23 cellular contexts compared by ENCODE assay signal in the genomic region with DNA sequence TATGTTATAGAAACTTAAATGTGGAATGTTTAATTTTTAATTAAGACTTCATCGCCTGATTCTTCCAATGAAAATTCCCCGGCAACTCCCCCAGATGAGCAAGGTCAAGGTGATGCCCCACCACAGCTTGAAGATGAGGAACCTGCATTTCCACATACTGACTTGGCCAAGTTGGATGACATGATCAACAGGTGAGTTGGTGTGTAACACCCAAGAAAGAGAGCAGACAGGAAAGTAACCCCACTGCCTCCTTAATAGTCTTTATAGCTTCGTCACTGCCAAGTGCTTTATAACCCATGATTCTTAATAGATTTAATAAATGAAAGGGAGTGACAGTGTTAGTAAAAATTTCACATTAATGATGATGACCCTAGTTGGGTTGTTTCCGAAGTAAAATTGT. TPM values are rescaled to one million over a fixed set of nuclear protein-coding genes. Genes with fewer than 3 reads are reported as not detected.
A peak's percentile ranks its signal among the peaks of the same experiment; 100 is the strongest.
DNase-seq lines count a peak whose midpoint lies in the region; ATAC-seq and TF ChIP-seq lines count a peak whose summit lies in the region.
"Had no signal": no experiment of that assay in that cellular context is flagged by ENCODE, and none has a peak within 500 bp of the region (broad histone marks: within the 10 kb centered on the region; RNA-seq: fewer than 3 reads in every experiment).

No MANE protein-coding gene starts in this region.

- H3K9ac ChIP-seq in OCI-LY3 (ENCODE audit: low read length), result no peak overlapping the region
- H3K9ac ChIP-seq: BLaER1 treated with 17β-estradiol and CSF1 and Interleukin-3, amounts not matched to agents 10 nM and 100 nM had no signal

- H3K9me3 Mint-ChIP-seq in activated naive CD8-positive, alpha-beta T cell (ENCODE audit: low read depth), result no peaks in the 10 kb centered on the region
- no peaks in the 10 kb centered on the region for H3K9me3 Mint-ChIP-seq in activated naive CD8-positive, alpha-beta T cell treated with anti-CD3 and anti-CD28 coated beads for 36 hours
- no peaks in the 10 kb centered on the region for H3K9me3 Mint-ChIP-seq in CD4-positive, alpha-beta T cell
- H3K9me3 Mint-ChIP-seq: CD4-positive, alpha-beta memory T cell; CD8-positive, alpha-beta memory T cell had no signal

- H3K4me3 Mint-ChIP-seq in activated naive CD8-positive, alpha-beta T cell, result no peak overlapping the region
- no peak overlapping the region for H3K4me3 Mint-ChIP-seq in activated naive CD8-positive, alpha-beta T cell treated with anti-CD3 and anti-CD28 coated beads for 36 hours
- peak overlapping the region; percentile 30 for H3K4me3 Mint-ChIP-seq in CD4-positive, alpha-beta T cell
- H3K4me3 Mint-ChIP-seq: B cell; CD4-positive, alpha-beta memory T cell had no signal

- H3K4me1 ChIP-seq in OCI-LY3 (ENCODE audit: low read length) (peaks cover 66% of the 10 kb centered on the region), vagina (peaks cover 6% of the 10 kb centered on the region)

- H4K20me1 ChIP-seq in OCI-LY3 (ENCODE audit: insufficient read depth, low read length), result peaks cover 31% of the 10 kb centered on the region

- no peak overlapping the region for H3K27ac ChIP-seq in CD4-positive, alpha-beta T cell (ENCODE audit: low read depth, low read length)
- H3K27ac ChIP-seq in OCI-LY3 (ENCODE audit: low read length), result no peak overlapping the region
- H3K27ac ChIP-seq in vagina, result no peak overlapping the region
- H3K27ac ChIP-seq: 22Rv1; A549; BLaER1 treated with 17β-estradiol and CSF1 and Interleukin-3, amounts not matched to agents 10 nM and 100 nM; C4-2B had no signal

- H3K36me3 ChIP-seq in OCI-LY3 (replicated peaks; ENCODE audit: low read depth, low read length) (peaks cover 29% of the 10 kb centered on the region), vagina (peaks cover 0 to 17% of the 10 kb centered on the region in 2 donors)

- no peak for TF ChIP-seq POLR2A in vagina (IDR thresholded peaks at IDR 0.05)

- peaks cover 85% of the 10 kb centered on the region for H3K79me2 ChIP-seq in OCI-LY3 (ENCODE audit: low read length)

- H3K4me3 ChIP-seq in OCI-LY3 (ENCODE audit: low read length) (no peak overlapping the region), vagina (no peak overlapping the region)
- H3K4me3 ChIP-seq: A549; BLaER1 treated with 17β-estradiol and CSF1 and Interleukin-3, amounts not matched to agents 10 nM and 100 nM; GM12878 had no signal

- CTCF ChIA-PET in CD4-positive, alpha-beta T cell (lab: Charles Lee), result interaction anchor here (0.8 kb wide), 1 partner anchor 15 kb away, joined by 3 read pairs; no protein-coding TSS in a partner anchor

- intact Hi-C loops in CD4-positive, alpha-beta T cell (cut with DNase I, micrococcal nuclease), result no loop called here
- intact Hi-C loops in vagina (cut with DNase I), result no loop called here

- H3K9me3 ChIP-seq in CD4-positive, alpha-beta T cell (ENCODE audit: control insufficient read depth, low read length), result no peaks in the 10 kb centered on the region
- H3K9me3 ChIP-seq in OCI-LY3 (ENCODE audit: insufficient read depth, low read length), result no peaks in the 10 kb centered on the region
- no peaks in the 10 kb centered on the region for H3K9me3 ChIP-seq in vagina
- H3K9me3 ChIP-seq: A549; BLaER1 treated with 17β-estradiol and CSF1 and Interleukin-3, amounts not matched to agents 10 nM and 100 nM had no signal

- H3K27me3 Mint-ChIP-seq in activated naive CD8-positive, alpha-beta T cell, result no peaks in the 10 kb centered on the region
- H3K27me3 Mint-ChIP-seq in activated naive CD8-positive, alpha-beta T cell treated with anti-CD3 and anti-CD28 coated beads for 36 hours, result no peaks in the 10 kb centered on the region
- no peaks in the 10 kb centered on the region for H3K27me3 Mint-ChIP-seq in CD4-positive, alpha-beta T cell
- H3K27me3 Mint-ChIP-seq: B cell; CD4-positive, alpha-beta memory T cell; CD8-positive, alpha-beta memory T cell had no signal

- POLR2A ChIA-PET in CD4-positive, alpha-beta T cell (lab: Charles Lee), result interaction anchor here (1.7 kb wide), 1 partner anchor 14 kb away, joined by 4 read pairs; no protein-coding TSS in a partner anchor

- H3K36me3 Mint-ChIP-seq in activated naive CD8-positive, alpha-beta T cell, result no peaks in the 10 kb centered on the region
- peaks cover 12% of the 10 kb centered on the region for H3K36me3 Mint-ChIP-seq in activated naive CD8-positive, alpha-beta T cell treated with anti-CD3 and anti-CD28 coated beads for 36 hours
- H3K36me3 Mint-ChIP-seq in CD4-positive, alpha-beta T cell (ENCODE audit: low read depth), result peaks cover 59% of the 10 kb centered on the region

- no peak for ATAC-seq in CD4-positive, alpha-beta T cell (ENCODE audit: poor library complexity)
- ATAC-seq: A549, GM12878 had no signal

- H3K4me1 Mint-ChIP-seq in activated naive CD8-positive, alpha-beta T cell (ENCODE audit: low read depth), result peaks cover 32% of the 10 kb centered on the region
- peaks cover 22% of the 10 kb centered on the region for H3K4me1 Mint-ChIP-seq in activated naive CD8-positive, alpha-beta T cell treated with anti-CD3 and anti-CD28 coated beads for 36 hours
- H3K4me1 Mint-ChIP-seq in CD4-positive, alpha-beta T cell (ENCODE audit: low read depth), result peaks cover 30% of the 10 kb centered on the region

- H3K4me2 ChIP-seq in OCI-LY3 (ENCODE audit: low read length), result peak overlapping the region; percentile 64; the same call in 1 of the 2 replicates
- H3K4me2 ChIP-seq: A549; BLaER1 treated with 17β-estradiol and CSF1 and Interleukin-3, amounts not matched to agents 10 nM and 100 nM had no signal

- TF ChIP-seq CTCF in CD4-positive, alpha-beta T cell (IDR thresholded peaks at IDR 0.05), result no peak
- TF ChIP-seq CTCF in OCI-LY3 (IDR thresholded peaks at IDR 0.05; ENCODE audit: low read depth, low read length) (no peak), vagina (IDR thresholded peaks at IDR 0.05) (no peak)

- H2AFZ ChIP-seq in OCI-LY3 (ENCODE audit: low read depth, low read length), result no peak overlapping the region

- H3K27me3 ChIP-seq in CD4-positive, alpha-beta T cell (ENCODE audit: control insufficient read depth, insufficient read depth, low read length), result no peaks in the 10 kb centered on the region
- H3K27me3 ChIP-seq in OCI-LY3 (ENCODE audit: low read depth, low read length) (no peaks in the 10 kb centered on the region), vagina (no peaks in the 10 kb centered on the region)

- DNase-seq in activated naive CD8-positive, alpha-beta T cell treated with anti-CD3 and anti-CD28 coated beads for 36 hours, result no peak
- no peak for DNase-seq in CD4-positive, alpha-beta T cell
- no peak for DNase-seq in vagina (ENCODE audit: extremely low spot score in 2 of 2)
- DNase-seq in NK-92 treated with Interleukin-12 subunit alpha and Interleukin-12 subunit beta, amount 100 ng/mL, for 24 hours (lab: John Stamatoyannopoulos, UW), result no peak
- DNase-seq: AML-193; CD4-positive, alpha-beta memory T cell; CD8-positive, alpha-beta memory T cell; COR-L47; DMS 273 treated with DMSO at 0.1 percent for 48 hours; DMS153; DMS53; DMS79; DND-41; EL; GDM1 had no signal

- H3K27ac Mint-ChIP-seq in activated naive CD8-positive, alpha-beta T cell, result peak overlapping the region; percentile 28
- no peak overlapping the region for H3K27ac Mint-ChIP-seq in activated naive CD8-positive, alpha-beta T cell treated with anti-CD3 and anti-CD28 coated beads for 36 hours
- no peak overlapping the region for H3K27ac Mint-ChIP-seq in CD4-positive, alpha-beta T cell
- H3K27ac Mint-ChIP-seq: B cell had no signal

RNA-seq across cellular contexts. Expression of a gene that starts 43.7 kb away (rescaled TPM):
- 10 to 100 TPM; 53.8 to 54.5 TPM for total RNA-seq in activated naive CD8-positive, alpha-beta T cell treated with anti-CD3 and anti-CD28 coated beads for 36 hours
- 10 to 100 TPM; 70.4 to 74.8 TPM for total RNA-seq in CD4-positive, alpha-beta T cell
- 72.4 TPM for total RNA-seq in vagina
